ENCODE assay signal across 13 cellular contexts in the genomic region with DNA sequence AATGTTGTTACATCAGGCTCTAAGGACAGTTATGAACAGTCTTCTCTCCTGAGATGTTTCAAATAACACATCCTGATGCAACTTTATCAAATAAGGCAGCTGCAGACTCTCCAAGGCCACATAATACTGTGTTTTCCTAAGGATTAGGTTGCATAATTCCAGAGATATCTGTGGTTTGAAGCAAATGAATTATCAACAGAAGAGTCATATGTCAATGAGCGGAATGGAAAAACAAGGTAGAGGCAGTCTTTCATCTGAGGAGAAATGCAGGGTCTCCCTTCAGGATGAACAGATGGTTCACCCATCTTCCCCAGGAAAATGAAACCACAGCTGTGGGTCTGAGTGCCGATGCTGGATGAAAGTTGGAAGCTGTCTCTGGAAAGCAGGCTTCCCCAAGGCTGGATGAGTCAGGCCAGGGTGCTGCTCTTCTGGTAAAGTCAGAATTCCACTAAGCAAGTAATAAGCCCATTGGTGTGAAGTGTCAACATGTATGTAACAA. TPM values are rescaled to one million over a fixed set of nuclear protein-coding genes. Genes with fewer than 3 reads are reported as not detected.
DNase-seq lines count a peak whose midpoint lies in the region; ATAC-seq and TF ChIP-seq lines count a peak whose summit lies in the region.
"Had no signal": no experiment of that assay in that cellular context is flagged by ENCODE, and none has a peak within 500 bp of the region (broad histone marks: within the 10 kb centered on the region; RNA-seq: fewer than 3 reads in every experiment).

No MANE protein-coding gene starts in this region.

- intact Hi-C loops in spleen (cut with DNase I; ENCODE audit: low total_unique reads): no loop called here

- no peaks in the 10 kb centered on the region for H3K27me3 ChIP-seq in spleen (replicated peaks in 1 of 7)

- H3K4me3 ChIP-seq in cardiac fibroblast (replicated peaks in 1 of 2; ENCODE audit: low read depth in 2 of 2, low read length in 2 of 2) (peak overlapping the region in 1 of 2 donors; percentile 2), spleen (no peak overlapping the region)

- no peaks in the 10 kb centered on the region for H3K4me1 ChIP-seq in spleen

- peaks cover 6% of the 10 kb centered on the region for H3K9me3 Mint-ChIP-seq in osteocyte (ENCODE audit: unreplicated experiment)

- no peak for ATAC-seq in GM19467 (IDR thresholded peaks at IDR 0.05; ENCODE audit: unreplicated experiment)

- peaks cover 17% of the 10 kb centered on the region for H3K4me1 Mint-ChIP-seq in osteocyte (ENCODE audit: unreplicated experiment)
- H3K4me1 Mint-ChIP-seq: IgD-negative memory B cell had no signal

- H3K9me3 ChIP-seq in spleen: peaks cover 0 to 25% (median 18%) of the 10 kb centered on the region in 8 donors

- H3K4me3 Mint-ChIP-seq in osteocyte (ENCODE audit: unreplicated experiment): peak overlapping the region; percentile 59
- H3K4me3 Mint-ChIP-seq: dendritic cell treated with granulocyte-macrophage colony-stimulating factor and Interleukin-4, amounts not matched to agents 40 ng/mL and 50 ng/mL, for 4 days; T-helper 1 cell treated with Interleukin-12 subunit alpha and Interleukin-12 subunit beta and Interleukin-4 antibody, amounts not matched to agents 30 μg/mL and 1 μg/mL, for 36 hours had no signal

- peaks cover 4% of the 10 kb centered on the region for H3K27me3 Mint-ChIP-seq in osteocyte (ENCODE audit: unreplicated experiment)
- H3K27me3 Mint-ChIP-seq: dendritic cell treated with granulocyte-macrophage colony-stimulating factor and Interleukin-4, amounts not matched to agents 40 ng/mL and 50 ng/mL, for 4 days; IgD-negative memory B cell had no signal

- DNase-seq in EH (ENCODE audit: low read depth) (peak; percentile 89), NCI-H2107 treated with DMSO at 0.1 percent for 48 hours (lab: John Stamatoyannopoulos, UW; ENCODE audit: unreplicated experiment) (peak; percentile 64), cardiac fibroblast (ENCODE audit: low read depth in 2 of 2) (peak; percentile 68 to 69), osteocyte (ENCODE audit: extremely low spot score, unreplicated experiment) (no peak), spleen (no peak), ecto neural progenitor cell (ENCODE audit: low spot score) (no peak), NCI-H1092 treated with DMSO at 0.1 percent for 48 hours (lab: John Stamatoyannopoulos, UW) (no peak)
- DNase-seq: NCI-H748 treated with DMSO at 0.1 percent for 48 hours had no signal

- peaks cover 7% of the 10 kb centered on the region for H3K36me3 Mint-ChIP-seq in osteocyte (ENCODE audit: unreplicated experiment)

- no peak overlapping the region for H3K27ac ChIP-seq in spleen

- peak overlapping the region; percentile 87 for H3K27ac Mint-ChIP-seq in osteocyte (ENCODE audit: unreplicated experiment)
- H3K27ac Mint-ChIP-seq: dendritic cell treated with granulocyte-macrophage colony-stimulating factor and Interleukin-4, amounts not matched to agents 40 ng/mL and 50 ng/mL, for 4 days; T-helper 1 cell treated with Interleukin-12 subunit alpha and Interleukin-12 subunit beta and Interleukin-4 antibody, amounts not matched to agents 30 μg/mL and 1 μg/mL, for 36 hours had no signal

- peaks cover 0 to 26% (median 0%) of the 10 kb centered on the region in 6 donors for H3K36me3 ChIP-seq in spleen

- 93 to 98% (median 95%) methylated on average over 2 of the region's 2 CpGs for WGBS in spleen, 5 donors

- no peak for TF ChIP-seq POLR2A in spleen (IDR thresholded peaks at IDR 0.05)

- TF ChIP-seq CTCF in cardiac fibroblast (IDR thresholded peaks at IDR 0.05; ENCODE audit: low read depth, low read length) (no peak), osteocyte (IDR thresholded peaks at IDR 0.05) (no peak), spleen (IDR thresholded peaks at IDR 0.05 in 8 of 11, conservative IDR thresholded peaks at IDR 0.05 in 3 of 11) (no peak)

RNA-seq across cellular contexts. Expression of gene LYG1, which starts 22.2 kb away (rescaled TPM):
- total RNA-seq in osteocyte: 1.1 and 1.8 TPM in 2 replicates
- total RNA-seq in spleen: 1 to 10 TPM in 5 of 7 donors, under 1 TPM in 1, not detected in 1; 0.47 to 2.8 (median 1.5) TPM
- polyA plus RNA-seq in spleen: 1 to 10 TPM; 4.3 to 5.3 (median 4.4) TPM

RNA-seq across cellular contexts. Expression of gene LYG2, which starts 23.4 kb away (rescaled TPM):
- total RNA-seq in osteocyte: not detected in 2 replicates
- not detected for total RNA-seq in spleen
- polyA plus RNA-seq in spleen: not detected
- total RNA-seq: omental fat pad had no signal
- polyA plus RNA-seq: IgD-negative memory B cell had no signal

RNA-seq across cellular contexts. Expression of gene TXNDC9, which starts 57.3 kb away (rescaled TPM):
- total RNA-seq in osteocyte (27.5 and 29.3 TPM in 2 replicates), spleen (10 to 100 TPM; 19.7 to 49.7 (median 30.8) TPM)
- polyA plus RNA-seq in spleen: 10 to 100 TPM; 18.3 to 26.6 (median 22.0) TPM

RNA-seq across cellular contexts. Expression of gene EIF5B, which starts 58.3 kb away (rescaled TPM):
- total RNA-seq in osteocyte: 35.5 and 39.8 TPM in 2 replicates
- total RNA-seq in spleen: 10 to 100 TPM; 23.8 to 49.5 (median 32.3) TPM
- polyA plus RNA-seq in spleen: 10 to 100 TPM; 14.6 to 25.4 (median 22.3) TPM

Comparison
In these comparisons a context has a peak if more than half of its experiments do, and no peak if none do; other contexts are left out.
1. DNase-seq: peak in EH (single experiment), NCI-H2107 treated with DMSO at 0.1 percent for 48 hours (single experiment) and cardiac fibroblast (2 of 2); none in osteocyte (single experiment), spleen (single experiment), ecto neural progenitor cell (single experiment) and NCI-H1092 treated with DMSO at 0.1 percent for 48 hours (single experiment).